ENCODE assay signal across 15 cellular contexts in the genomic region with DNA sequence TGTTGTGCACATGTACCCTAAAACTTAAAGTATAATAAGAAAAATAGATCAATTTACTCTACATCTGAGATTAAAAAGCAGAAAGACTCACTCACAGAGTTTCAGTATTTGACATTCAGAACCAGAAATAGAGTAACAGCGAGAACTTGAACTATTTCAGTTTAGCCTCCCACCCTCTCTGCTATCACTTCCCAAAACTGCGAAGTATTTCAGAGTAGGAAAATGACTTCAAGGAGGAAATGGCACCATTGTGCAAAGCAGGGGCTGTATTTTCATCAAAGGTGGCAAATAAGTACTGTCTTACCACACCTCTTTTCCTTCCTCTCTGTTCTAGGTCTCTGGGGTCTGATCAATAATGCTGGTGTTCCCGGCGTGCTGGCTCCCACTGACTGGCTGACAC. TPM values are rescaled to one million over a fixed set of nuclear protein-coding genes. Genes with fewer than 3 reads are reported as not detected.
DNase-seq lines count a peak whose midpoint lies in the region; ATAC-seq, FAIRE-seq and TF ChIP-seq lines count a peak whose summit lies in the region.
"Had no signal": no experiment of that assay in that cellular context is flagged by ENCODE, and none has a peak within 500 bp of the region (broad histone marks: within the 10 kb centered on the region; RNA-seq: fewer than 3 reads in every experiment).

No MANE protein-coding gene starts in this region.

- H3K9me3 ChIP-seq in mucosa of descending colon (no peaks in the 10 kb centered on the region), thyroid gland (no peaks in the 10 kb centered on the region), tibial nerve (no peaks in the 10 kb centered on the region), small intestine (ENCODE audit: control insufficient read depth, low read depth) (no peaks in the 10 kb centered on the region)
- H3K9me3 ChIP-seq: ascending aorta, SJSA1 had no signal

- intact Hi-C loops in mucosa of descending colon (cut with DNase I, micrococcal nuclease) (no loop called here), thyroid gland (cut with DNase I) (no loop called here)

- no peaks in the 10 kb centered on the region for H3K27me3 ChIP-seq in thyroid gland
- no peaks in the 10 kb centered on the region for H3K27me3 ChIP-seq in tibial nerve
- H3K27me3 ChIP-seq in small intestine (ENCODE audit: control insufficient read depth in 2 of 2, insufficient read depth in 2 of 2, low read length in 2 of 2), result no peaks in the 10 kb centered on the region
- H3K27me3 ChIP-seq: ascending aorta, SJSA1 had no signal

- H3K36me3 ChIP-seq in mucosa of descending colon (ENCODE audit: low read depth) (no peaks in the 10 kb centered on the region), thyroid gland (no peaks in the 10 kb centered on the region), tibial nerve (no peaks in the 10 kb centered on the region), small intestine (ENCODE audit: control insufficient read depth in 2 of 2, insufficient read depth in 2 of 2, low read length in 2 of 2) (no peaks in the 10 kb centered on the region)
- H3K36me3 ChIP-seq: ascending aorta, SJSA1 had no signal

- no peak for DNase-seq in mucosa of descending colon
- DNase-seq in stimulated activated CD4-positive, alpha-beta T cell treated with anti-CD3 and anti-CD28 coated beads, Interleukin-4, amount 100 ng/mL, for 1 hour, result no peak
- no peak for DNase-seq in thyroid gland
- DNase-seq in tibial nerve (ENCODE audit: low spot score in 2 of 2), result no peak
- no peak for DNase-seq in small intestine
- DNase-seq: activated CD8-positive, alpha-beta memory T cell treated with anti-CD3 and anti-CD28 coated beads for 24 hours; DMS79; NCI-H2029 had no signal

- TF ChIP-seq POLR2A in thyroid gland (IDR thresholded peaks at IDR 0.05) (no peak), tibial nerve (IDR thresholded peaks at IDR 0.05) (no peak)

- no peak for TF ChIP-seq CTCF in mucosa of descending colon (IDR thresholded peaks at IDR 0.05)
- TF ChIP-seq CTCF in thyroid gland (IDR thresholded peaks at IDR 0.05), result no peak
- no peak for TF ChIP-seq CTCF in tibial nerve (IDR thresholded peaks at IDR 0.05)

- no peak for FAIRE-seq in small intestine (lab: Jason Lieb, UNC)

- H3K4me1 ChIP-seq in mucosa of descending colon (ENCODE audit: low read depth), result no peaks in the 10 kb centered on the region
- no peaks in the 10 kb centered on the region for H3K4me1 ChIP-seq in thyroid gland
- no peaks in the 10 kb centered on the region for H3K4me1 ChIP-seq in tibial nerve
- H3K4me1 ChIP-seq in small intestine (ENCODE audit: control insufficient read depth in 2 of 2, insufficient read depth in 1 of 2, low read depth in 1 of 2, low read length in 1 of 2), result no peaks in the 10 kb centered on the region
- H3K4me1 ChIP-seq: ascending aorta, SJSA1 had no signal

- H3K4me3 ChIP-seq in mucosa of descending colon, result no peak overlapping the region
- H3K4me3 ChIP-seq in thyroid gland (replicated peaks in 1 of 3), result no peak overlapping the region
- H3K4me3 ChIP-seq in tibial nerve, result no peak overlapping the region
- no peak overlapping the region for H3K4me3 ChIP-seq in small intestine (ENCODE audit: low read depth in 1 of 2, low read length in 2 of 2)
- H3K4me3 ChIP-seq: ascending aorta, SJSA1 had no signal

- WGBS in thyroid gland, 2 donors, result 86 to 89% methylated on average over 4 of the region's 4 CpGs
- 74 to 75% methylated on average over 4 of the region's 4 CpGs for WGBS in tibial nerve, 2 donors
- 77 to 91% (median 82%) methylated on average over 4 of the region's 4 CpGs for WGBS in small intestine, 3 donors

- peak; percentile 58 for ATAC-seq in GM18867 (IDR thresholded peaks at IDR 0.05; ENCODE audit: unreplicated experiment)
- peak; percentile 77 for ATAC-seq in GM21717 (IDR thresholded peaks at IDR 0.05; ENCODE audit: unreplicated experiment)
- ATAC-seq in HG03575 (IDR thresholded peaks at IDR 0.05; ENCODE audit: extremely low read depth, insufficient number of reproducible peaks, low FRiP score, unreplicated experiment), result peak; percentile 57
- ATAC-seq in mucosa of descending colon, result peak; percentile 19

- no peak for TF ChIP-seq EP300 in tibial nerve (IDR thresholded peaks at IDR 0.05)

- H3K27ac ChIP-seq in thyroid gland (no peak overlapping the region), tibial nerve (no peak overlapping the region), small intestine (ENCODE audit: low read depth in 1 of 2, low read length in 1 of 2) (no peak overlapping the region)
- H3K27ac ChIP-seq: ascending aorta, SJSA1 had no signal

RNA-seq across cellular contexts. Expression of gene DHRS9, which starts 13.6 kb away (rescaled TPM):
- total RNA-seq in mucosa of descending colon (100 to 1,000 TPM in 2 of 3 donors, 10 to 100 TPM in 1; 92.0 to 219 (median 160) TPM), thyroid gland (under 1 TPM in 1 of 4 donors, not detected in 3; 0.54 TPM), tibial nerve (under 1 TPM in 3 of 4 donors, not detected in 1; 0.21 to 0.59 (median 0.22) TPM)
- polyA plus RNA-seq in small intestine, result 1 to 10 TPM in 2 of 3 donors, under 1 TPM in 1; 0.76 to 1.8 (median 1.1) TPM
- total RNA-seq: ascending aorta had no signal
- polyA plus RNA-seq: neural cell had no signal

RNA-seq across cellular contexts. Expression of gene ABCB11, which starts 51.9 kb away (rescaled TPM):
- total RNA-seq in mucosa of descending colon (10 to 100 TPM in 1 of 3 donors, 1 to 10 TPM in 2; 1.2 to 21.7 (median 4.6) TPM), thyroid gland (1 to 10 TPM in 1 of 4 donors, under 1 TPM in 2, not detected in 1; under 0.01 to 1.2 (median 0.11) TPM), tibial nerve (under 1 TPM in 3 of 4 donors, not detected in 1; 0.30 to 0.63 (median 0.39) TPM)
- under 1 TPM in 1 of 3 donors, not detected in 2; 0.03 TPM for polyA plus RNA-seq in small intestine
- total RNA-seq: ascending aorta, HT-29, SJSA1 had no signal
- polyA plus RNA-seq: neural cell had no signal

Comparison
In these comparisons a context has a peak if more than half of its experiments do, and no peak if none do; other contexts are left out.
1. ATAC-seq: peak in every context shown above with its lines; median percentile 77 in GM21717; 58 in GM18867; 57 in HG03575; 19 in mucosa of descending colon.
2. RNA of gene DHRS9, which starts 13.6 kb away (total RNA-seq): 92.0 to 219 TPM in mucosa of descending colon; 0.21 to 0.59 TPM in tibial nerve and 0.54 TPM in thyroid gland; every median in the first group is over 10 times any median in the second.